Comparison of ENCODE assay signal across 16 cellular contexts in the genomic region with DNA sequence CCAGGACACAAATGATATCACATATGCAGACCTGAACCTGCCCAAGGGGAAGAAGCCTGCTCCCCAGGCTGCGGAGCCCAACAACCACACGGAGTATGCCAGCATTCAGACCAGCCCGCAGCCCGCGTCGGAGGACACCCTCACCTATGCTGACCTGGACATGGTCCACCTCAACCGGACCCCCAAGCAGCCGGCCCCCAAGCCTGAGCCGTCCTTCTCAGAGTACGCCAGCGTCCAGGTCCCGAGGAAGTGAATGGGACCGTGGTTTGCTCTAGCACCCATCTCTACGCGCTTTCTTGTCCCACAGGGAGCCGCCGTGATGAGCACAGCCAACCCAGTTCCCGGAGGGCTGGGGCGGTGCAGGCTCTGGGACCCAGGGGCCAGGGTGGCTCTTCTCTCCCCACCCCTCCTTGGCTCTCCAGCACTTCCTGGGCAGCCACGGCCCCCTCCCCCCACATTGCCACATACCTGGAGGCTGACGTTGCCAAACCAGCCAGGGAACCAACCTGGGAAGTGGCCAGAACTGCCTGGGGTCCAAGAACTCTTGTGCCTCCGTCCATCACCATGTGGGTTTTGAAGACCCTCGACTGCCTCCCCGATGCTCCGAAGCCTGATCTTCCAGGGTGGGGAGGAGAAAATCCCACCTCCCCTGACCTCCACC. TPM values are rescaled to one million over a fixed set of nuclear protein-coding genes. Genes with fewer than 3 reads are reported as not detected.
DNase-seq lines count a peak whose midpoint lies in the region; ATAC-seq and TF ChIP-seq lines count a peak whose summit lies in the region.
"Had no signal": no experiment of that assay in that cellular context is flagged by ENCODE, and none has a peak within 500 bp of the region (broad histone marks: within the 10 kb centered on the region; RNA-seq: fewer than 3 reads in every experiment).

No MANE protein-coding gene starts in this region.

- H3K4me1 Mint-ChIP-seq in neural progenitor cell: no peaks in the 10 kb centered on the region
- peaks cover 7% of the 10 kb centered on the region for H3K4me1 Mint-ChIP-seq in stimulated activated memory B cell treated with anti-CD40 and anti-IgM and Interleukin-4, amounts not matched to agents 10 μg/mL and 1 μg/mL and 100 μg/mL, for 72 hours
- H3K4me1 Mint-ChIP-seq: B cell; CD4-positive, alpha-beta memory T cell had no signal

- DNase-seq in cardiac septum (ENCODE audit: low spot score) (peak; percentile 61), left ventricle myocardium inferior (no peak), neural progenitor cell (ENCODE audit: low spot score) (no peak), foreskin melanocyte (no peak), mesenteric fat pad (ENCODE audit: low spot score) (no peak), cortex of kidney (lab: John Stamatoyannopoulos, UW) (no peak)
- DNase-seq: C1 segment of cervical spinal cord; CD4-positive, alpha-beta memory T cell; COR-L47; DMS153; DND-41; GDM1 had no signal

- no peaks in the 10 kb centered on the region for H3F3A ChIP-seq in neural progenitor cell (ENCODE audit: low read depth)

- H3K4me1 ChIP-seq in left ventricle myocardium inferior: peaks cover 50% of the 10 kb centered on the region
- no peaks in the 10 kb centered on the region for H3K4me1 ChIP-seq in neural progenitor cell
- H3K4me1 ChIP-seq: HAP-1 had no signal

- peak overlapping the region; percentile 38 for H3K27ac Mint-ChIP-seq in neural progenitor cell
- H3K27ac Mint-ChIP-seq in stimulated activated memory B cell treated with anti-CD40 and anti-IgM and Interleukin-4, amounts not matched to agents 10 μg/mL and 1 μg/mL and 100 μg/mL, for 72 hours: peak overlapping the region; percentile 24
- H3K27ac Mint-ChIP-seq: B cell; CD4-positive, alpha-beta memory T cell had no signal

- H4K20me1 ChIP-seq in neural progenitor cell (ENCODE audit: low read depth): no peaks in the 10 kb centered on the region

- H3K4me3 ChIP-seq in left ventricle myocardium inferior (no peak overlapping the region), neural progenitor cell (no peak overlapping the region)
- H3K4me3 ChIP-seq: HAP-1 had no signal

- H3K79me2 ChIP-seq in neural progenitor cell (ENCODE audit: low read depth): no peaks in the 10 kb centered on the region

- H3K36me3 Mint-ChIP-seq in neural progenitor cell: peaks cover 6% of the 10 kb centered on the region
- peaks cover 63% of the 10 kb centered on the region for H3K36me3 Mint-ChIP-seq in stimulated activated memory B cell treated with anti-CD40 and anti-IgM and Interleukin-4, amounts not matched to agents 10 μg/mL and 1 μg/mL and 100 μg/mL, for 72 hours
- H3K36me3 Mint-ChIP-seq: CD4-positive, alpha-beta memory T cell had no signal

- H3K27me3 Mint-ChIP-seq in neural progenitor cell (ENCODE audit: insufficient read depth, low read depth): peaks cover 10% of the 10 kb centered on the region
- H3K27me3 Mint-ChIP-seq in stimulated activated memory B cell treated with anti-CD40 and anti-IgM and Interleukin-4, amounts not matched to agents 10 μg/mL and 1 μg/mL and 100 μg/mL, for 72 hours: no peaks in the 10 kb centered on the region
- H3K27me3 Mint-ChIP-seq: B cell had no signal

- no peak overlapping the region for H3K4me2 ChIP-seq in neural progenitor cell

- H2AFZ ChIP-seq in neural progenitor cell (replicated peaks): no peak overlapping the region

- no peak for ATAC-seq in stimulated activated memory B cell treated with anti-CD40 and anti-IgM and Interleukin-4, amounts not matched to agents 10 μg/mL and 1 μg/mL and 100 μg/mL, for 72 hours

- peaks cover 6% of the 10 kb centered on the region for H3K9me3 ChIP-seq in left ventricle myocardium inferior (replicated peaks)
- no peaks in the 10 kb centered on the region for H3K9me3 ChIP-seq in neural progenitor cell (ENCODE audit: low read depth)
- H3K9me3 ChIP-seq: HAP-1 had no signal

- no peak overlapping the region for H3K27ac ChIP-seq in left ventricle myocardium inferior (replicated peaks)
- H3K27ac ChIP-seq in neural progenitor cell: no peak overlapping the region

- no peaks in the 10 kb centered on the region for H3K9me3 Mint-ChIP-seq in neural progenitor cell
- H3K9me3 Mint-ChIP-seq in stimulated activated memory B cell treated with anti-CD40 and anti-IgM and Interleukin-4, amounts not matched to agents 10 μg/mL and 1 μg/mL and 100 μg/mL, for 72 hours: no peaks in the 10 kb centered on the region

- H3K27me3 ChIP-seq in left ventricle myocardium inferior (ENCODE audit: low read depth) (no peaks in the 10 kb centered on the region), neural progenitor cell (no peaks in the 10 kb centered on the region)

- H3K36me3 ChIP-seq in left ventricle myocardium inferior (no peaks in the 10 kb centered on the region), neural progenitor cell (no peaks in the 10 kb centered on the region)
- H3K36me3 ChIP-seq: HAP-1 had no signal

- intact Hi-C loops in cardiac septum (cut with DNase I) (no loop called here), left ventricle myocardium inferior (cut with micrococcal nuclease) (no loop called here)

- no peak overlapping the region for H3K4me3 Mint-ChIP-seq in neural progenitor cell
- no peak overlapping the region for H3K4me3 Mint-ChIP-seq in stimulated activated memory B cell treated with anti-CD40 and anti-IgM and Interleukin-4, amounts not matched to agents 10 μg/mL and 1 μg/mL and 100 μg/mL, for 72 hours
- H3K4me3 Mint-ChIP-seq: B cell; CD4-positive, alpha-beta memory T cell had no signal

- H3K9ac ChIP-seq in neural progenitor cell: no peak overlapping the region

- TF ChIP-seq CTCF in left ventricle myocardium inferior (IDR thresholded peaks at IDR 0.05; ENCODE audit: borderline replicate concordance) (no peak), neural progenitor cell (IDR thresholded peaks at IDR 0.05) (no peak)

RNA-seq across cellular contexts. Expression of gene SIRPA, which starts 42.2 kb away (rescaled TPM):
- total RNA-seq in cardiac septum: 45.8 TPM
- 25.5 TPM for total RNA-seq in left ventricle myocardium inferior
- total RNA-seq in neural progenitor cell (ENCODE audit: low replicate concordance): 5.1 and 7.8 TPM in 2 replicates
- total RNA-seq in mesenteric fat pad: 100 TPM

RNA-seq across cellular contexts. Expression of gene PDYN, which starts 56.4 kb away (rescaled TPM):
- total RNA-seq in cardiac septum: not detected
- not detected for total RNA-seq in left ventricle myocardium inferior
- 0.12 and 0.30 TPM in 2 replicates for total RNA-seq in neural progenitor cell (ENCODE audit: low replicate concordance)
- not detected for total RNA-seq in mesenteric fat pad
- total RNA-seq: B cell; CD4-positive, alpha-beta memory T cell; HT-29 had no signal
